In the genomic region with DNA sequence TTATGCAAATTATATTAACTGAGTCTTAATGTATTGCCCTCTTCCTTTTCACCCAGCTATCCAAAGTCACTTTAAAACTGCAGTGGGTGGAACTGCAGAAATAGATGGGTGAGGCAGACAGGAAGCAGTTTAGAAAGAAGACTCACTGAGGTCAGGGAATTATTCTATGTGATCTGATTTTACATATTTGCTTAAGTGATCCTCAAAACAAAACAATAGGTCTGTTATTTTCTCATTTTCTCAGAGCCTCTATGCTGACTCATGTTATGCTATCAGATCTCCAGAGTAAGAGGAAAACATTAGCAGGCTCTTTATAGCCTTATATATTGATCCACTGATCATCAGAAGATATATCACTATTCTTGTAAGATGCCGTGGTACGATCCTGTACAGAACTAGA, we compare ENCODE assay signal across 21 cellular contexts.
DNase-seq lines count a peak whose midpoint lies in the region; ATAC-seq and TF ChIP-seq lines count a peak whose summit lies in the region.
"Had no signal": no experiment of that assay in that cellular context is flagged by ENCODE, and none has a peak within 500 bp of the region (broad histone marks: within the 10 kb centered on the region; RNA-seq: fewer than 3 reads in every experiment).

No MANE protein-coding gene starts in this region.

- H3K4me3 Mint-ChIP-seq in stimulated activated effector memory CD8-positive, alpha-beta T cell treated with anti-CD3 and anti-CD28 coated beads, Interleukin-12 subunit alpha, Interleukin-12 subunit beta, amount 100 ng/mL, for 72 hours = no peak overlapping the region
- H3K4me3 Mint-ChIP-seq: activated CD8-positive, alpha-beta memory T cell treated with anti-CD3 and anti-CD28 coated beads, Interleukin-2, amount 10 ng/mL, durations not matched to agents 7 days and 5 days; activated naive CD4-positive, alpha-beta T cell treated with anti-CD3 and anti-CD28 coated beads for 36 hours; CD4-positive, CD25-positive, alpha-beta regulatory T cell; endodermal cell; naive B cell; stimulated activated naive CD8-positive, alpha-beta T cell treated with anti-CD3 and anti-CD28 coated beads, Interleukin-15, amount 100 ng/mL, for 72 hours; T-helper 2 cell treated with Interferon-gamma antibody and Interleukin-4, amounts not matched to agents 5 μg/mL and 100 μg/mL, for 36 hours had no signal

- no peaks in the 10 kb centered on the region for H3K9me3 Mint-ChIP-seq in stimulated activated effector memory CD8-positive, alpha-beta T cell treated with anti-CD3 and anti-CD28 coated beads, Interleukin-12 subunit alpha, Interleukin-12 subunit beta, amount 100 ng/mL, for 72 hours
- H3K9me3 Mint-ChIP-seq: activated naive CD4-positive, alpha-beta T cell treated with anti-CD3 and anti-CD28 coated beads for 36 hours; CD4-positive, CD25-positive, alpha-beta regulatory T cell; endodermal cell; naive B cell; stimulated activated naive CD8-positive, alpha-beta T cell treated with anti-CD3 and anti-CD28 coated beads, Interleukin-15, amount 100 ng/mL, for 72 hours; T-helper 2 cell treated with Interferon-gamma antibody and Interleukin-4, amounts not matched to agents 5 μg/mL and 100 μg/mL, for 36 hours had no signal

- H3K4me1 Mint-ChIP-seq in stimulated activated effector memory CD8-positive, alpha-beta T cell treated with anti-CD3 and anti-CD28 coated beads, Interleukin-12 subunit alpha, Interleukin-12 subunit beta, amount 100 ng/mL, for 72 hours = no peaks in the 10 kb centered on the region
- H3K4me1 Mint-ChIP-seq: activated CD8-positive, alpha-beta memory T cell treated with anti-CD3 and anti-CD28 coated beads, Interleukin-2, amount 10 ng/mL, durations not matched to agents 7 days and 5 days had no signal

- H3K36me3 Mint-ChIP-seq in stimulated activated effector memory CD8-positive, alpha-beta T cell treated with anti-CD3 and anti-CD28 coated beads, Interleukin-12 subunit alpha, Interleukin-12 subunit beta, amount 100 ng/mL, for 72 hours = peaks cover 15% of the 10 kb centered on the region

- DNase-seq in ELR (ENCODE audit: low read depth) (peak; percentile 38), HT-29 (ENCODE audit: low spot score) (peak; percentile 22), iris pigment epithelial cell (ENCODE audit: low read depth) (peak; percentile 58), kidney tubule cell (ENCODE audit: low spot score) (no peak), NCI-H1048 (lab: John Stamatoyannopoulos, UW) (no peak), islet precursor cell (no peak)
- DNase-seq in stimulated activated effector memory CD8-positive, alpha-beta T cell treated with anti-CD3 and anti-CD28 coated beads, Interleukin-12 subunit alpha, Interleukin-12 subunit beta, amount 100 ng/mL, for 72 hours (ENCODE audit: low spot score in 2 of 2) = no peak
- DNase-seq: activated CD8-positive, alpha-beta memory T cell treated with anti-CD3 and anti-CD28 coated beads, Interleukin-2, amount 10 ng/mL, durations not matched to agents 7 days and 5 days; activated naive CD4-positive, alpha-beta T cell treated with anti-CD3 and anti-CD28 coated beads for 36 hours; endodermal cell; left ventricle myocardium inferior; naive B cell; NCI-H2081; NCI-H2227 treated with DMSO at 0.1 percent for 48 hours; NCI-H526 treated with DMSO at 0.1 percent for 48 hours; RPMI8226; stimulated activated naive CD8-positive, alpha-beta T cell treated with anti-CD3 and anti-CD28 coated beads, Interleukin-15, amount 100 ng/mL, for 72 hours had no signal

- no peak for ATAC-seq in SK-N-SH treated with all-trans-retinoic acid at 6 μM for 48 hours
- ATAC-seq in stimulated activated effector memory CD8-positive, alpha-beta T cell treated with anti-CD3 and anti-CD28 coated beads, Interleukin-12 subunit alpha, Interleukin-12 subunit beta, amount 100 ng/mL, for 72 hours = no peak
- ATAC-seq: activated CD8-positive, alpha-beta memory T cell treated with anti-CD3 and anti-CD28 coated beads, Interleukin-2, amount 10 ng/mL, durations not matched to agents 7 days and 5 days; GM12878; stimulated activated naive CD8-positive, alpha-beta T cell treated with anti-CD3 and anti-CD28 coated beads, Interleukin-15, amount 100 ng/mL, for 72 hours had no signal

- no peak overlapping the region for H3K27ac Mint-ChIP-seq in stimulated activated effector memory CD8-positive, alpha-beta T cell treated with anti-CD3 and anti-CD28 coated beads, Interleukin-12 subunit alpha, Interleukin-12 subunit beta, amount 100 ng/mL, for 72 hours
- H3K27ac Mint-ChIP-seq: activated CD8-positive, alpha-beta memory T cell treated with anti-CD3 and anti-CD28 coated beads, Interleukin-2, amount 10 ng/mL, durations not matched to agents 7 days and 5 days; activated naive CD4-positive, alpha-beta T cell treated with anti-CD3 and anti-CD28 coated beads for 36 hours; CD4-positive, CD25-positive, alpha-beta regulatory T cell; endodermal cell; stimulated activated naive CD8-positive, alpha-beta T cell treated with anti-CD3 and anti-CD28 coated beads, Interleukin-15, amount 100 ng/mL, for 72 hours; T-helper 2 cell treated with Interferon-gamma antibody and Interleukin-4, amounts not matched to agents 5 μg/mL and 100 μg/mL, for 36 hours had no signal

TF ChIP-seq in SK-N-SH treated with all-trans-retinoic acid at 6 μM for 48 hours, 23 proteins besides CTCF, POLR2A, EP300 and RAD21:
- TF ChIP-seq ZNF8 (CRISPR knock-in tag; IDR thresholded peaks at IDR 0.05) (no peak), ZFP30 (CRISPR knock-in tag; IDR thresholded peaks at IDR 0.05) (no peak), ISL1 (CRISPR knock-in tag; IDR thresholded peaks at IDR 0.05) (peak; percentile 31)

Comparison
In these comparisons a context has a peak if more than half of its experiments do, and no peak if none do; other contexts are left out.
1. DNase-seq: peak in ELR (single experiment), HT-29 (single experiment) and iris pigment epithelial cell (single experiment); none in stimulated activated effector memory CD8-positive, alpha-beta T cell treated with anti-CD3 and anti-CD28 coated beads, Interleukin-12 subunit alpha, Interleukin-12 subunit beta, amount 100 ng/mL, for 72 hours (0 of 2), kidney tubule cell (single experiment), NCI-H1048 (single experiment) and islet precursor cell (single experiment).